In genomic region chr4:54439831-54440243, GRCh38 we compare ENCODE assay signal across 8 cellular contexts.
DNase-seq lines count a peak whose midpoint lies in the region; ATAC-seq lines count a peak whose summit lies in the region.

No MANE protein-coding gene starts in this region.

- ATAC-seq in HG02678 (IDR thresholded peaks at IDR 0.05; ENCODE audit: unreplicated experiment) (no peak), GM19395 (IDR thresholded peaks at IDR 0.05; ENCODE audit: unreplicated experiment) (no peak)

- peak; percentile 32 for DNase-seq in H4 (ENCODE audit: low spot score)
- DNase-seq in RKO (ENCODE audit: low spot score): peak; percentile 87
- DNase-seq in fibroblast of peridontal ligament (ENCODE audit: extremely low read depth): peak; percentile 62
- peak; percentile 70 for DNase-seq in pons (ENCODE audit: low spot score)
- no peak for DNase-seq in NCI-H187 treated with DMSO at 0.1 percent for 48 hours (lab: John Stamatoyannopoulos, UW)
- no peak for DNase-seq in activated T-cell treated with anti-CD3 and anti-CD28 coated beads, Interleukin-2, amount 50 U/mL, for 48 hours

Comparison
In these comparisons a context has a peak if more than half of its experiments do, and no peak if none do; other contexts are left out.
1. DNase-seq: peak in H4 (single experiment), RKO (single experiment), fibroblast of peridontal ligament (single experiment) and pons (single experiment); none in NCI-H187 treated with DMSO at 0.1 percent for 48 hours (single experiment) and activated T-cell treated with anti-CD3 and anti-CD28 coated beads, Interleukin-2, amount 50 U/mL, for 48 hours (0 of 2).